ENCODE assay signal across 8 cellular contexts in genomic region chr17:10737168-10737622, GRCh38.
DNase-seq lines count a peak whose midpoint lies in the region; ATAC-seq and TF ChIP-seq lines count a peak whose summit lies in the region.

No MANE protein-coding gene starts in this region.

- ATAC-seq in HG02870 (IDR thresholded peaks at IDR 0.05; ENCODE audit: unreplicated experiment) = no peak

- no peak overlapping the region for H3K4me3 ChIP-seq in GM12875 (ENCODE audit: low read depth, low read length)

- peak; percentile 81 for DNase-seq in AG20443 (ENCODE audit: low spot score)
- peak; percentile 43 for DNase-seq in NCI-H69 (lab: John Stamatoyannopoulos, UW)
- DNase-seq in activated naive CD4-positive, alpha-beta T cell treated with anti-CD3 and anti-CD28 coated beads, Interleukin-2, amount 50 U/mL, for 16 hours = peak; percentile 21
- peak; percentile 51 for DNase-seq in globus pallidus (ENCODE audit: low spot score)
- DNase-seq in pons (ENCODE audit: low spot score) = peak; percentile 63
- DNase-seq in GOT3 (lab: John Stamatoyannopoulos, UW) = no peak

- peak; percentile 67; the same call in 1 of the 2 replicates for TF ChIP-seq CTCF in GM12875 (IDR thresholded peaks at IDR 0.05; ENCODE audit: borderline replicate concordance, insufficient read depth, low read depth, low read length)
